24 cellular contexts compared by ENCODE assay signal in genomic region chr2:170088776-170089175, GRCh38.
DNase-seq lines count a peak whose midpoint lies in the region; ATAC-seq, FAIRE-seq and TF ChIP-seq lines count a peak whose summit lies in the region.
"Had no signal": no experiment of that assay in that cellular context is flagged by ENCODE, and none has a peak within 500 bp of the region (broad histone marks: within the 10 kb centered on the region; RNA-seq: fewer than 3 reads in every experiment).

No MANE protein-coding gene starts in this region.

- no peaks in the 10 kb centered on the region for H3K79me1 ChIP-seq in H1 (ENCODE audit: low read depth, low read length)

- WGBS in H1 (ENCODE audit: extremely low coverage in 1 of 2, insufficient coverage in 1 of 2, insufficient read length in 1 of 2, insufficient replicate concordance in 2 of 2, low coverage in 1 of 2, low lambda C conversion rate in 2 of 2, missing lambda C conversion rate in 1 of 2), 2 experiments, result 85% methylated on average over 5 of the region's 5 CpGs; no CpG with 5 or more reads in 1 of the 2 experiments
- 29 to 53% methylated on average over 5 of the region's 5 CpGs for WGBS in heart right ventricle, 2 donors
- WGBS in small intestine, 3 donors, result 68 to 85% (median 85%) methylated on average over 5 of the region's 5 CpGs

- no peak overlapping the region for H2BK15ac ChIP-seq in H1 (ENCODE audit: low read length)

- H3K18ac ChIP-seq in H1 (ENCODE audit: extremely low read depth, low read length), result 0 out of 2 replicates have a peak overlapping the region, but pooled peaks have one; percentile 25

- no peak overlapping the region for H3K27ac ChIP-seq in H1 (ENCODE audit: low read depth, low read length)
- no peak overlapping the region for H3K27ac ChIP-seq in heart right ventricle
- no peak overlapping the region for H3K27ac ChIP-seq in small intestine (ENCODE audit: low read depth in 1 of 2, low read length in 1 of 2)
- H3K27ac ChIP-seq: esophagus squamous epithelium, HL-60, SJCRH30, spleen, transverse colon had no signal

- peaks cover 2 to 25% (median 19%) of the 10 kb centered on the region in 4 experiments; a peak in 4 of 7 replicates for H3K4me1 ChIP-seq in H1 (replicated peaks in 1 of 4; ENCODE audit: control insufficient read depth in 3 of 4, insufficient read depth in 4 of 4, low read length in 3 of 4)
- peaks cover 0 to 36% (median 24%) of the 10 kb centered on the region in 9 donors for H3K4me1 ChIP-seq in heart right ventricle
- H3K4me1 ChIP-seq in small intestine (ENCODE audit: control insufficient read depth in 2 of 2, insufficient read depth in 1 of 2, low read depth in 1 of 2, low read length in 1 of 2), result no peaks in the 10 kb centered on the region
- H3K4me1 ChIP-seq: SJCRH30, spleen, transverse colon had no signal

- no peak overlapping the region for H3K9ac ChIP-seq in H1 (replicated peaks in 1 of 4; ENCODE audit: extremely low read depth in 1 of 4, low read depth in 3 of 4, low read length in 3 of 4)

- H2BK5ac ChIP-seq in H1 (ENCODE audit: low read depth, low read length), result no peak overlapping the region

- H4K5ac ChIP-seq in H1 (ENCODE audit: insufficient read length, low read depth, low read length), result no peak overlapping the region

- H3K4me3 ChIP-seq in H1 (ENCODE audit: extremely low read depth in 1 of 4, insufficient read depth in 2 of 4, low read depth in 3 of 4, low read length in 4 of 4), result no peak overlapping the region
- no peak overlapping the region for H3K4me3 ChIP-seq in heart right ventricle
- no peak overlapping the region for H3K4me3 ChIP-seq in small intestine (ENCODE audit: low read depth in 1 of 2, low read length in 2 of 2)
- H3K4me3 ChIP-seq: esophagus squamous epithelium, SJCRH30, spleen, transverse colon had no signal

- CTCF ChIA-PET in H1 (lab: Charles Lee; ENCODE audit: partially characterized antibody), result interaction anchor here (1.6 kb wide), 1 partner anchor 8 kb away, joined by 6 read pairs; no protein-coding TSS in a partner anchor

- H3K23me2 ChIP-seq in H1 (ENCODE audit: low read depth, low read length), result no peaks in the 10 kb centered on the region

- H2BK120ac ChIP-seq in H1 (replicated peaks; ENCODE audit: low read depth, low read length), result no peak overlapping the region

- no peak overlapping the region for H4K8ac ChIP-seq in H1 (ENCODE audit: extremely low read depth, insufficient read depth, low read length)

- H2BK20ac ChIP-seq in H1 (ENCODE audit: low read length), result no peak overlapping the region

- no peaks in the 10 kb centered on the region for H4K20me1 ChIP-seq in H1 (replicated peaks in 1 of 2; ENCODE audit: control insufficient read depth in 1 of 2, insufficient read depth in 2 of 2, low read length in 2 of 2)

- no peak overlapping the region for H3K4ac ChIP-seq in H1 (replicated peaks; ENCODE audit: insufficient read length, low read depth, low read length)

- H4K91ac ChIP-seq in H1 (replicated peaks; ENCODE audit: insufficient read length, low read length), result no peak overlapping the region

- no peak for TF ChIP-seq CTCF in H1 (IDR thresholded peaks at IDR 0.05; ENCODE audit: control extremely low read depth in 1 of 3, insufficient read depth in 1 of 3, low read depth in 1 of 3, low read length in 3 of 3)
- TF ChIP-seq CTCF in heart right ventricle (IDR thresholded peaks at IDR 0.05), result no peak

- no peak for DNase-seq in Right ventricle myocardium inferior (ENCODE audit: missing footprints)
- DNase-seq in cardiac septum (ENCODE audit: low spot score), result no peak
- DNase-seq in H1 (ENCODE audit: low read depth in 1 of 2, low spot score in 2 of 2), result no peak
- peak in 1 of 2 donors; percentile 30 for DNase-seq in heart right ventricle
- DNase-seq in sciatic nerve (ENCODE audit: low spot score), result no peak
- DNase-seq in small intestine, result no peak
- DNase-seq in SW480 (ENCODE audit: low spot score), result no peak
- DNase-seq in hippocampal formation (lab: John Stamatoyannopoulos, UW), result no peak
- DNase-seq: activated B cell treated with CpG ODN at 0.5 μM for 24 hours; activated CD4-positive, alpha-beta T cell treated with anti-CD3 and anti-CD28 coated beads, Interleukin-2, amount 50 U/mL, for 1 hour; activated naive CD4-positive, alpha-beta T cell treated with anti-CD3 and anti-CD28 coated beads, Interleukin-2, amount 10 ng/mL, durations not matched to agents 7 days and 5 days; activated T-cell treated with anti-CD3 and anti-CD28 coated beads, Interleukin-2, amount 50 U/mL, for 72 hours; amniotic stem cell; CD8-positive, alpha-beta T cell; esophagus squamous epithelium; Kasumi-1; mesendoderm; naive B cell; NCI-H69; SJCRH30; spleen; transverse colon had no signal

- H3K36me3 ChIP-seq in H1 (ENCODE audit: control insufficient read depth in 2 of 4, insufficient read depth in 4 of 4, low read length in 3 of 4) (peaks cover 0 to 3% (median 2%) of the 10 kb centered on the region in 4 experiments; a peak in 1 of 8 replicates), heart right ventricle (peaks cover 0 to 10% (median 0%) of the 10 kb centered on the region in 9 donors), small intestine (ENCODE audit: control insufficient read depth in 2 of 2, insufficient read depth in 2 of 2, low read length in 2 of 2) (no peaks in the 10 kb centered on the region)
- H3K36me3 ChIP-seq: SJCRH30, transverse colon had no signal

- no peak overlapping the region; a peak in 1 of 4 replicates for H3K4me2 ChIP-seq in H1 (ENCODE audit: insufficient read depth in 1 of 2, low read depth in 2 of 2, low read length in 2 of 2)

- H2AFZ ChIP-seq in H1 (ENCODE audit: low read length), result no peak overlapping the region

- FAIRE-seq in H1 (lab: Jason Lieb, UNC) (no peak), small intestine (lab: Jason Lieb, UNC) (no peak)
- FAIRE-seq: RCC 7860 had no signal

- peaks cover 14 to 16% of the 10 kb centered on the region in 2 experiments for H3K9me3 ChIP-seq in H1 (ENCODE audit: insufficient read depth in 2 of 2, low read depth in 1 of 2, low read length in 1 of 2)
- peaks cover 0 to 11% (median 0%) of the 10 kb centered on the region in 11 donors for H3K9me3 ChIP-seq in heart right ventricle
- H3K9me3 ChIP-seq in small intestine (ENCODE audit: control insufficient read depth, low read depth), result no peaks in the 10 kb centered on the region
- H3K9me3 ChIP-seq: esophagus squamous epithelium, SJCRH30, transverse colon had no signal

- ATAC-seq in Right ventricle myocardium inferior (peak; percentile 72), heart right ventricle (peak; percentile 19 to 71 (median 48)), sciatic nerve (peak; percentile 76)
- ATAC-seq: activated T-cell treated with anti-CD3 and anti-CD28 coated beads, Interleukin-2, amount 50 U/mL, for 72 hours; CD8-positive, alpha-beta T cell had no signal

- TF ChIP-seq POLR2A in H1 (IDR thresholded peaks at IDR 0.05; ENCODE audit: control extremely low read depth in 1 of 2, low read depth in 2 of 2, low read length in 2 of 2), result no peak

- POLR2A ChIA-PET in H1 (lab: Charles Lee; ENCODE audit: partially characterized antibody), result interaction anchor here (2.0 kb wide), 1 partner anchor 19 kb away, joined by 5 read pairs; no protein-coding TSS in a partner anchor

- H2BK12ac ChIP-seq in H1 (ENCODE audit: low read depth, low read length), result no peak overlapping the region

- intact Hi-C loops in Right ventricle myocardium inferior (cut with DNase I), result no loop called here
- intact Hi-C loops in cardiac septum (cut with DNase I), result no loop called here
- intact Hi-C loops in heart right ventricle (cut with DNase I), result no loop called here
- intact Hi-C loops in sciatic nerve (cut with DNase I), result no loop called here

- no peak overlapping the region for H2AK5ac ChIP-seq in H1 (ENCODE audit: low read depth, low read length)

- peaks cover 0 to 1% (median 0%) of the 10 kb centered on the region in 4 experiments; a peak in 1 of 7 replicates for H3K27me3 ChIP-seq in H1 (replicated peaks in 1 of 4; ENCODE audit: control insufficient read depth in 3 of 4, extremely low read depth in 1 of 4, insufficient read depth in 3 of 4, low read length in 3 of 4)
- no peaks in the 10 kb centered on the region for H3K27me3 ChIP-seq in heart right ventricle
- no peaks in the 10 kb centered on the region for H3K27me3 ChIP-seq in small intestine (ENCODE audit: control insufficient read depth in 2 of 2, insufficient read depth in 2 of 2, low read length in 2 of 2)
- H3K27me3 ChIP-seq: esophagus squamous epithelium, SJCRH30, spleen, transverse colon had no signal

- TF ChIP-seq RAD21 in H1 (IDR thresholded peaks at IDR 0.05 in 1 of 2, conservative IDR thresholded peaks at IDR 0.05 in 1 of 2; ENCODE audit: low read depth in 2 of 2, low read length in 2 of 2), result no peak

- no peak overlapping the region for H3K23ac ChIP-seq in H1 (ENCODE audit: insufficient read length)

- H3K79me2 ChIP-seq in H1 (ENCODE audit: control insufficient read depth in 1 of 2, insufficient read depth in 2 of 2, low read length in 2 of 2), result no peaks in the 10 kb centered on the region

- H3K14ac ChIP-seq in H1 (ENCODE audit: insufficient read length), result no peak overlapping the region

- no peak overlapping the region for H3K56ac ChIP-seq in H1 (replicated peaks; ENCODE audit: insufficient read length, low read depth, low read length)

- no peak for TF ChIP-seq EP300 in H1 (IDR thresholded peaks at IDR 0.05; ENCODE audit: borderline replicate concordance in 1 of 2, low read depth in 2 of 2, low read length in 2 of 2)

TF ChIP-seq in H1, 55 proteins besides CTCF, POLR2A, EP300 and RAD21 (continues in another document):
- TF ChIP-seq SIN3A (conservative IDR thresholded peaks at IDR 0.05 in 1 of 2, IDR thresholded peaks at IDR 0.05 in 1 of 2; ENCODE audit: low read depth in 1 of 2, low read length in 2 of 2) (no peak), KDM5A (IDR thresholded peaks at IDR 0.05; ENCODE audit: low read length) (no peak), GABPA (IDR thresholded peaks at IDR 0.05; ENCODE audit: borderline replicate concordance, insufficient read depth, low read length) (no peak), CTBP2 (IDR thresholded peaks at IDR 0.05; ENCODE audit: borderline replicate concordance, insufficient read depth, insufficient read length, low read length) (no peak), GTF2F1 (IDR thresholded peaks at IDR 0.05; ENCODE audit: borderline replicate concordance, low read depth, low read length) (no peak), RXRA (IDR thresholded peaks at IDR 0.05; ENCODE audit: insufficient read depth, low read depth, low read length) (no peak), POLR2AphosphoS5 (IDR thresholded peaks at IDR 0.05; ENCODE audit: low read depth, low read length) (no peak)
- TF ChIP-seq, protein P1, sequence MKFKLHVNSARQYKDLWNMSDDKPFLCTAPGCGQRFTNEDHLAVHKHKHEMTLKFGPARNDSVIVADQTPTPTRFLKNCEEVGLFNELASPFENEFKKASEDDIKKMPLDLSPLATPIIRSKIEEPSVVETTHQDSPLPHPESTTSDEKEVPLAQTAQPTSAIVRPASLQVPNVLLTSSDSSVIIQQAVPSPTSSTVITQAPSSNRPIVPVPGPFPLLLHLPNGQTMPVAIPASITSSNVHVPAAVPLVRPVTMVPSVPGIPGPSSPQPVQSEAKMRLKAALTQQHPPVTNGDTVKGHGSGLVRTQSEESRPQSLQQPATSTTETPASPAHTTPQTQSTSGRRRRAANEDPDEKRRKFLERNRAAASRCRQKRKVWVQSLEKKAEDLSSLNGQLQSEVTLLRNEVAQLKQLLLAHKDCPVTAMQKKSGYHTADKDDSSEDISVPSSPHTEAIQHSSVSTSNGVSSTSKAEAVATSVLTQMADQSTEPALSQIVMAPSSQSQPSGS (IDR thresholded peaks at IDR 0.05; ENCODE audit: low read length), result no peak
